Comparison of ENCODE assay signal across 13 cellular contexts in genomic region chr4:29423836-29424721, GRCh38.
DNase-seq lines count a peak whose midpoint lies in the region; ATAC-seq and TF ChIP-seq lines count a peak whose summit lies in the region.
"Had no signal": no experiment of that assay in that cellular context is flagged by ENCODE, and none has a peak within 500 bp of the region (broad histone marks: within the 10 kb centered on the region; RNA-seq: fewer than 3 reads in every experiment).

No MANE protein-coding gene starts in this region.

- no peaks in the 10 kb centered on the region for H3K79me1 ChIP-seq in mesenchymal stem cell (replicated peaks; ENCODE audit: low read length, poor library complexity, severe bottlenecking)

- no peak overlapping the region for H2BK12ac ChIP-seq in mesenchymal stem cell (ENCODE audit: low read length in 2 of 2)

- no peak overlapping the region for H3K18ac ChIP-seq in mesenchymal stem cell (ENCODE audit: low read depth in 1 of 2, low read length in 2 of 2)

- TF ChIP-seq CTCF in AG09309 (IDR thresholded peaks at IDR 0.05; ENCODE audit: control insufficient read depth, insufficient read depth, low read depth, low read length, missing control alignments) (no peak), nephron progenitor cell (IDR thresholded peaks at IDR 0.05) (no peak)

- H3K27me3 Mint-ChIP-seq in activated CD4-positive, alpha-beta T cell treated with anti-CD3 and anti-CD28 coated beads for 36 hours, result no peaks in the 10 kb centered on the region
- no peaks in the 10 kb centered on the region for H3K27me3 Mint-ChIP-seq in activated naive CD8-positive, alpha-beta T cell treated with anti-CD3 and anti-CD28 coated beads for 36 hours
- no peaks in the 10 kb centered on the region for H3K27me3 Mint-ChIP-seq in nephron progenitor cell (ENCODE audit: low read depth, poor library complexity)

- no peak overlapping the region for H3K23ac ChIP-seq in mesenchymal stem cell (ENCODE audit: low read length in 2 of 2)

- H3K4ac ChIP-seq in mesenchymal stem cell (ENCODE audit: low read depth in 1 of 2, low read length in 2 of 2), result no peak overlapping the region

- WGBS in mesenchymal stem cell, result 50% methylated on average over 5 of the region's 7 CpGs

- no peak overlapping the region for H4K91ac ChIP-seq in mesenchymal stem cell (ENCODE audit: low read length)

- H3K4me1 ChIP-seq in mesenchymal stem cell (ENCODE audit: control insufficient read depth, insufficient read depth, low read depth, low read length), result no peaks in the 10 kb centered on the region

- no peak overlapping the region for H3K14ac ChIP-seq in mesenchymal stem cell (ENCODE audit: low read length in 2 of 2)

- peaks cover 9% of the 10 kb centered on the region for H3K9me3 Mint-ChIP-seq in activated CD4-positive, alpha-beta T cell treated with anti-CD3 and anti-CD28 coated beads for 36 hours (ENCODE audit: low read depth)
- no peaks in the 10 kb centered on the region for H3K9me3 Mint-ChIP-seq in activated naive CD8-positive, alpha-beta T cell treated with anti-CD3 and anti-CD28 coated beads for 36 hours
- no peaks in the 10 kb centered on the region for H3K9me3 Mint-ChIP-seq in nephron progenitor cell

- H3K9ac ChIP-seq in mesenchymal stem cell (ENCODE audit: low read length), result no peak overlapping the region

- no peak overlapping the region for H2BK5ac ChIP-seq in mesenchymal stem cell (ENCODE audit: low read depth, low read length, poor library complexity, severe bottlenecking)

- DNase-seq in AG09309 (ENCODE audit: low read depth), result peak; percentile 68
- peak; percentile 2 for DNase-seq in LoVo (ENCODE audit: low spot score)
- peak; percentile 59 for DNase-seq in brain pericyte (ENCODE audit: low read depth, low spot score)
- DNase-seq in mesenchymal stem cell, result peak; percentile 79
- DNase-seq in C1 segment of cervical spinal cord (lab: John Stamatoyannopoulos, UW), result no peak
- no peak for DNase-seq in activated CD4-positive, alpha-beta T cell treated with anti-CD3 and anti-CD28 coated beads for 36 hours
- no peak for DNase-seq in activated naive CD8-positive, alpha-beta T cell treated with anti-CD3 and anti-CD28 coated beads for 36 hours
- no peak for DNase-seq in nephron progenitor cell
- DNase-seq: activated CD4-positive, alpha-beta T cell treated with anti-CD3 and anti-CD28 coated beads for 1 hour; activated naive CD4-positive, alpha-beta T cell treated with anti-CD3 and anti-CD28 coated beads for 36 hours; COR-L47; left colon had no signal

- no peak overlapping the region for H2AK5ac ChIP-seq in mesenchymal stem cell (ENCODE audit: low read length, severe bottlenecking)

- no peak overlapping the region for H3K4me2 ChIP-seq in mesenchymal stem cell (ENCODE audit: low read length, poor library complexity, severe bottlenecking)

- no peak overlapping the region for H2BK120ac ChIP-seq in mesenchymal stem cell (ENCODE audit: low read depth, low read length)

- no peak overlapping the region for H3K4me3 Mint-ChIP-seq in activated CD4-positive, alpha-beta T cell treated with anti-CD3 and anti-CD28 coated beads for 36 hours
- no peak overlapping the region for H3K4me3 Mint-ChIP-seq in activated naive CD8-positive, alpha-beta T cell treated with anti-CD3 and anti-CD28 coated beads for 36 hours
- no peak overlapping the region for H3K4me3 Mint-ChIP-seq in nephron progenitor cell
- H3K4me3 Mint-ChIP-seq: activated naive CD4-positive, alpha-beta T cell treated with anti-CD3 and anti-CD28 coated beads for 36 hours had no signal

- no peak overlapping the region for H2BK15ac ChIP-seq in mesenchymal stem cell (ENCODE audit: low read depth, poor library complexity, severe bottlenecking)

- H3K36me3 ChIP-seq in mesenchymal stem cell (ENCODE audit: control insufficient read depth in 1 of 2, insufficient read depth in 2 of 2, low read depth in 1 of 2, low read length in 2 of 2), result no peaks in the 10 kb centered on the region

- H3K4me3 ChIP-seq in AG09309 (ENCODE audit: control insufficient read depth, low read depth, low read length) (no peak overlapping the region), mesenchymal stem cell (ENCODE audit: insufficient read depth in 1 of 2, low read depth in 1 of 2, low read length in 2 of 2) (no peak overlapping the region)

- H4K8ac ChIP-seq in mesenchymal stem cell (ENCODE audit: low read length), result no peak overlapping the region

- no peak overlapping the region for H2AFZ ChIP-seq in mesenchymal stem cell (ENCODE audit: low read depth, low read length)

- H3K4me1 Mint-ChIP-seq in activated CD4-positive, alpha-beta T cell treated with anti-CD3 and anti-CD28 coated beads for 36 hours, result no peaks in the 10 kb centered on the region
- H3K4me1 Mint-ChIP-seq in activated naive CD8-positive, alpha-beta T cell treated with anti-CD3 and anti-CD28 coated beads for 36 hours, result no peaks in the 10 kb centered on the region
- no peaks in the 10 kb centered on the region for H3K4me1 Mint-ChIP-seq in nephron progenitor cell

- H3K27ac Mint-ChIP-seq in activated CD4-positive, alpha-beta T cell treated with anti-CD3 and anti-CD28 coated beads for 36 hours, result no peak overlapping the region
- no peak overlapping the region for H3K27ac Mint-ChIP-seq in activated naive CD8-positive, alpha-beta T cell treated with anti-CD3 and anti-CD28 coated beads for 36 hours
- H3K27ac Mint-ChIP-seq in nephron progenitor cell, result no peak overlapping the region
- H3K27ac Mint-ChIP-seq: activated naive CD4-positive, alpha-beta T cell treated with anti-CD3 and anti-CD28 coated beads for 36 hours had no signal

- CTCF ChIA-PET in activated CD4-positive, alpha-beta T cell treated with anti-CD3 and anti-CD28 coated beads for 36 hours (lab: Charles Lee), result no interaction called here

- H3K9me3 ChIP-seq in mesenchymal stem cell (ENCODE audit: control insufficient read depth, low read length), result no peaks in the 10 kb centered on the region

- no peaks in the 10 kb centered on the region for H3K27me3 ChIP-seq in mesenchymal stem cell (ENCODE audit: control insufficient read depth in 1 of 2, insufficient read depth in 1 of 2, low read length in 2 of 2)

- H3K36me3 Mint-ChIP-seq in activated CD4-positive, alpha-beta T cell treated with anti-CD3 and anti-CD28 coated beads for 36 hours (ENCODE audit: low read depth), result no peaks in the 10 kb centered on the region
- no peaks in the 10 kb centered on the region for H3K36me3 Mint-ChIP-seq in activated naive CD8-positive, alpha-beta T cell treated with anti-CD3 and anti-CD28 coated beads for 36 hours
- H3K36me3 Mint-ChIP-seq in nephron progenitor cell (ENCODE audit: low read depth), result no peaks in the 10 kb centered on the region

- H3K27ac ChIP-seq in mesenchymal stem cell (ENCODE audit: low read length, poor library complexity, severe bottlenecking), result peak overlapping the region; percentile 64
- H3K27ac ChIP-seq: HL-60 had no signal

- intact Hi-C loops in activated CD4-positive, alpha-beta T cell treated with anti-CD3 and anti-CD28 coated beads for 36 hours (cut with DNase I, micrococcal nuclease), result no loop called here

- POLR2A ChIA-PET in activated CD4-positive, alpha-beta T cell treated with anti-CD3 and anti-CD28 coated beads for 36 hours (lab: Charles Lee), result no interaction called here

- no peak for ATAC-seq in activated CD4-positive, alpha-beta T cell treated with anti-CD3 and anti-CD28 coated beads for 36 hours
- ATAC-seq: left colon had no signal

Comparison
In these comparisons a context has a peak if more than half of its experiments do, and no peak if none do; other contexts are left out.
1. DNase-seq: peak in AG09309 (single experiment), LoVo (single experiment), brain pericyte (single experiment) and mesenchymal stem cell (single experiment); none in C1 segment of cervical spinal cord (0 of 14), activated CD4-positive, alpha-beta T cell treated with anti-CD3 and anti-CD28 coated beads for 36 hours (single experiment), activated naive CD8-positive, alpha-beta T cell treated with anti-CD3 and anti-CD28 coated beads for 36 hours (single experiment) and nephron progenitor cell (single experiment).